ENCODE assay signal across 8 cellular contexts in genomic region chr1:205592443-205593003, GRCh38. TPM values are rescaled to one million over a fixed set of nuclear protein-coding genes. Genes with fewer than 3 reads are reported as not detected.
DNase-seq lines count a peak whose midpoint lies in the region; TF ChIP-seq lines count a peak whose summit lies in the region.
"Had no signal": no experiment of that assay in that cellular context is flagged by ENCODE, and none has a peak within 500 bp of the region (broad histone marks: within the 10 kb centered on the region; RNA-seq: fewer than 3 reads in every experiment).

No MANE protein-coding gene starts in this region.

- H3K36me3 ChIP-seq in DOHH2 (ENCODE audit: control insufficient read depth, low read length) = peaks cover 17% of the 10 kb centered on the region
- H3K36me3 ChIP-seq in KMS-11 (ENCODE audit: insufficient read depth) = no peaks in the 10 kb centered on the region
- H3K36me3 ChIP-seq in prostate gland = no peaks in the 10 kb centered on the region

- H3K27me3 ChIP-seq in DOHH2 (ENCODE audit: control insufficient read depth, low read length) = no peaks in the 10 kb centered on the region
- H3K27me3 ChIP-seq in KMS-11 (ENCODE audit: insufficient read depth, low read depth) = no peaks in the 10 kb centered on the region
- H3K27me3 ChIP-seq in dorsolateral prefrontal cortex = no peaks in the 10 kb centered on the region
- H3K27me3 ChIP-seq in prostate gland (replicated peaks; ENCODE audit: insufficient read depth) = no peaks in the 10 kb centered on the region

- peaks cover 9% of the 10 kb centered on the region for H3K79me2 ChIP-seq in DOHH2 (ENCODE audit: control insufficient read depth, low read length)
- H3K79me2 ChIP-seq in KMS-11 (ENCODE audit: insufficient read depth, low read depth) = no peaks in the 10 kb centered on the region

- TF ChIP-seq CTCF in DOHH2 (IDR thresholded peaks at IDR 0.05; ENCODE audit: low read depth, low read length, poor library complexity, severe bottlenecking) (no peak), KMS-11 (conservative IDR thresholded peaks at IDR 0.05; ENCODE audit: low read depth, low read length) (no peak), dorsolateral prefrontal cortex (IDR thresholded peaks at IDR 0.05 in 54 of 56, conservative IDR thresholded peaks at IDR 0.05 in 2 of 56; ENCODE audit: low read depth in 1 of 56, partially characterized antibody in 56 of 56) (no peak), prostate gland (IDR thresholded peaks at IDR 0.05) (no peak), nephron progenitor cell (IDR thresholded peaks at IDR 0.05) (no peak)

- H3K27me3 Mint-ChIP-seq in nephron progenitor cell (ENCODE audit: low read depth, poor library complexity) = peaks cover 26% of the 10 kb centered on the region

- H3K4me3 ChIP-seq in DOHH2 (ENCODE audit: low read length) (peak overlapping the region; percentile 75), KMS-11 (IDR thresholded peaks at IDR 0.05; ENCODE audit: insufficient read depth, low read depth, low read length) (no peak overlapping the region), dorsolateral prefrontal cortex (peak overlapping the region; percentile 38 to 72 (median 58)), prostate gland (no peak overlapping the region)

- H3K4me1 Mint-ChIP-seq in nephron progenitor cell = peaks cover 8% of the 10 kb centered on the region

- no peak overlapping the region for H2AFZ ChIP-seq in KMS-11 (ENCODE audit: low read depth)

- DNase-seq in dorsolateral prefrontal cortex (peak in 1 of 10 donors; percentile 7), prostate gland (ENCODE audit: low spot score) (no peak), DMS 273 (lab: John Stamatoyannopoulos, UW; ENCODE audit: unreplicated experiment) (no peak), nephron progenitor cell (no peak), NCI-H2029 treated with DMSO at 0.1 percent for 48 hours (lab: John Stamatoyannopoulos, UW) (no peak)

- H4K20me1 ChIP-seq in DOHH2 (ENCODE audit: control insufficient read depth, insufficient read depth, low read depth, low read length) (no peaks in the 10 kb centered on the region), KMS-11 (ENCODE audit: insufficient read depth) (no peaks in the 10 kb centered on the region)

- H3K9me3 Mint-ChIP-seq in nephron progenitor cell = no peaks in the 10 kb centered on the region

- WGBS in prostate gland = 69% methylated on average over 14 of the region's 14 CpGs

- peaks cover 33% of the 10 kb centered on the region for H3F3A ChIP-seq in DOHH2 (ENCODE audit: control insufficient read depth, insufficient read depth)

- H3K4me1 ChIP-seq in DOHH2 (ENCODE audit: control insufficient read depth, low read length) (peaks cover 62% of the 10 kb centered on the region), KMS-11 (ENCODE audit: low read depth, poor library complexity, severe bottlenecking) (peaks cover 3% of the 10 kb centered on the region), prostate gland (replicated peaks) (no peaks in the 10 kb centered on the region)

- no peak for TF ChIP-seq POLR2A in prostate gland (IDR thresholded peaks at IDR 0.05)

- H3K9ac ChIP-seq in KMS-11 = no peak overlapping the region

- no peaks in the 10 kb centered on the region for H3K9me2 ChIP-seq in DOHH2 (replicated peaks; ENCODE audit: control insufficient read depth, low read length)

- intact Hi-C loops in dorsolateral prefrontal cortex (cut with DNase I) = loop anchor here (1.0 to 5.0 kb wide), 5 partner anchors 40 to 120 kb away; partner anchors contain the start of gene ELK4 (in 2 of the 2)
- intact Hi-C loops in prostate gland (cut with DNase I) = loop anchor here (1.0 kb wide), 1 partner anchor 65 kb away; no protein-coding TSS in a partner anchor

- H3K27ac ChIP-seq in DOHH2 (ENCODE audit: low read depth, low read length) (peak overlapping the region; percentile 96), KMS-11 (no peak overlapping the region), dorsolateral prefrontal cortex (peak overlapping the region in 47 of 59 donors; percentile 9 to 85 (median 65)), prostate gland (peak overlapping the region; percentile 50 to 63)
- H3K27ac ChIP-seq: HL-60 had no signal

- H3K4me3 Mint-ChIP-seq in nephron progenitor cell = no peak overlapping the region

- no peak overlapping the region for H3K27ac Mint-ChIP-seq in nephron progenitor cell

- peaks cover 11% of the 10 kb centered on the region for H3K36me3 Mint-ChIP-seq in nephron progenitor cell (ENCODE audit: low read depth)

- H3K9me3 ChIP-seq in DOHH2 (ENCODE audit: control insufficient read depth, insufficient read depth, low read length) (no peaks in the 10 kb centered on the region), prostate gland (no peaks in the 10 kb centered on the region)

- H3K4me2 ChIP-seq in DOHH2 (ENCODE audit: low read length) (peak overlapping the region; percentile 94), KMS-11 (peak overlapping the region; percentile 53; the same call in 1 of the 2 replicates)

RNA-seq across cellular contexts. Expression of gene ELK4, which starts 39.3 kb away (rescaled TPM):
- 10 to 100 TPM; 27.6 to 72.4 (median 41.6) TPM for total RNA-seq in dorsolateral prefrontal cortex
- total RNA-seq in prostate gland = 10 to 100 TPM; 58.8 to 62.7 TPM

Comparison
In these comparisons a context has a peak if more than half of its experiments do, and no peak if none do; other contexts are left out.
1. H3K4me3 ChIP-seq: peak in DOHH2 (single experiment) and dorsolateral prefrontal cortex (59 of 59); none in KMS-11 (single experiment) and prostate gland (0 of 2).